In the genomic region with DNA sequence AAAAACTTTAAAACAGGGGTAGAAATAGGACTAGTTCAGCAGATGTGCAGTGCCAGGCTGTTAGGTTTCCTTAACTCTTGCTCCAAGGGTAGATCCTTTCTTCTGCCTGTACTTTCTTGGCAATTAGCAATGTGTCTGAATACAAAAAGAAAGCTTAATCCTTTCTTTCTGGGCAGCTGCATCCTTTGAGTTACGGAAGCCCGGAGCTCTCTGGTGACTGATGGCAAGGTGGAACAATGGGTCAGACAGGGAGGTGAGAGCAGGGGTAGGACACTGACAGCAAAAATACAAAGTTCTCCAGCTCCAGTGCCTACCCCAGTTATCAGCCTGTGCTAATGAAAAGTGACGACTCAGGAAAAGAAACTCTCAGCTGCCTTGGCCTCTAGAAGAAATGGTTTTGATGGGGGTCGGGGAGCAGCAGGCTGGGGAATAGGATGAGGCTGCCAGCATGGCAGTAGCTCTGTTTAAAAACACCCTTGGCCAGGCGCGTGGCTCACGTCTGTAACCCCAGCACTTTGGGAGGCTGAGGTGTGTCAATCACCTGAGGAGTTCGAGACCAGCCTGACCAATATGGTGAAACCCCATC, we compare ENCODE assay signal across 12 cellular contexts. TPM values are rescaled to one million over a fixed set of nuclear protein-coding genes. Genes with fewer than 3 reads are reported as not detected.
DNase-seq lines count a peak whose midpoint lies in the region; ATAC-seq and TF ChIP-seq lines count a peak whose summit lies in the region.
"Had no signal": no experiment of that assay in that cellular context is flagged by ENCODE, and none has a peak within 500 bp of the region (broad histone marks: within the 10 kb centered on the region; RNA-seq: fewer than 3 reads in every experiment).

No MANE protein-coding gene starts in this region.

- H3K27ac ChIP-seq in breast epithelium: peak overlapping the region; percentile 96 to 97

- TF ChIP-seq CTCF in breast epithelium (IDR thresholded peaks at IDR 0.05): no peak
- TF ChIP-seq CTCF in nephron (IDR thresholded peaks at IDR 0.05; ENCODE audit: unreplicated experiment in 3 of 3): no peak

- TF ChIP-seq POLR2A in breast epithelium (IDR thresholded peaks at IDR 0.05): no peak

- DNase-seq in stimulated activated naive CD8-positive, alpha-beta T cell treated with anti-CD3 and anti-CD28 coated beads, Interleukin-15, Interleukin-2, amounts not matched to agents 100 U/mL and 50 U/mL, for 24 hours: no peak
- DNase-seq in breast epithelium (ENCODE audit: low spot score in 2 of 2) (no peak), NCI-H446 (lab: John Stamatoyannopoulos, UW) (no peak), mucosa of gallbladder (ENCODE audit: low spot score) (no peak)
- no peak for DNase-seq in activated T-helper 1 cell treated with anti-CD3 and anti-CD28 coated beads, Interleukin-12 subunit alpha, Interleukin-12 subunit beta, Interleukin-2, Interleukin-4 antibody, amounts not matched to agents 30 ng/mL and 10 ng/mL and 1 ng/mL, durations not matched to agents 14 hours and 24 hours and 36 hours (ENCODE audit: low spot score)
- DNase-seq: AML-193, MG63, NCI-H774, SW 1271 had no signal

- no peaks in the 10 kb centered on the region for H3K36me3 Mint-ChIP-seq in stimulated activated naive CD8-positive, alpha-beta T cell treated with anti-CD3 and anti-CD28 coated beads, Interleukin-15, Interleukin-2, amounts not matched to agents 100 ng/mL and 50 ng/mL, for 24 hours (ENCODE audit: low read depth)
- no peaks in the 10 kb centered on the region for H3K36me3 Mint-ChIP-seq in nephron (ENCODE audit: low read depth)
- no peaks in the 10 kb centered on the region for H3K36me3 Mint-ChIP-seq in activated T-helper 1 cell treated with anti-CD3 and anti-CD28 coated beads, Interleukin-12 subunit alpha, Interleukin-12 subunit beta, Interleukin-2, Interleukin-4 antibody, amounts not matched to agents 30 ng/mL and 10 ng/mL and 1 ng/mL, durations not matched to agents 14 hours and 24 hours and 36 hours (ENCODE audit: low read depth)

- peak overlapping the region; percentile 46 for H3K27ac Mint-ChIP-seq in stimulated activated naive CD8-positive, alpha-beta T cell treated with anti-CD3 and anti-CD28 coated beads, Interleukin-15, Interleukin-2, amounts not matched to agents 100 ng/mL and 50 ng/mL, for 24 hours
- H3K27ac Mint-ChIP-seq in nephron: peak overlapping the region; percentile 91 to 95 (median 92)
- no peak overlapping the region for H3K27ac Mint-ChIP-seq in activated T-helper 1 cell treated with anti-CD3 and anti-CD28 coated beads, Interleukin-12 subunit alpha, Interleukin-12 subunit beta, Interleukin-2, Interleukin-4 antibody, amounts not matched to agents 30 ng/mL and 10 ng/mL and 1 ng/mL, durations not matched to agents 14 hours and 24 hours and 36 hours

- no peaks in the 10 kb centered on the region for H3K9me3 ChIP-seq in breast epithelium
- H3K9me3 ChIP-seq: MG63 had no signal

- H3K4me1 ChIP-seq in breast epithelium: peaks cover 8 to 27% of the 10 kb centered on the region in 2 donors

- no peaks in the 10 kb centered on the region for H3K27me3 Mint-ChIP-seq in stimulated activated naive CD8-positive, alpha-beta T cell treated with anti-CD3 and anti-CD28 coated beads, Interleukin-15, Interleukin-2, amounts not matched to agents 100 ng/mL and 50 ng/mL, for 24 hours
- peaks cover 7% of the 10 kb centered on the region for H3K27me3 Mint-ChIP-seq in nephron (ENCODE audit: low read depth)
- H3K27me3 Mint-ChIP-seq in activated T-helper 1 cell treated with anti-CD3 and anti-CD28 coated beads, Interleukin-12 subunit alpha, Interleukin-12 subunit beta, Interleukin-2, Interleukin-4 antibody, amounts not matched to agents 30 ng/mL and 10 ng/mL and 1 ng/mL, durations not matched to agents 14 hours and 24 hours and 36 hours (ENCODE audit: insufficient read depth): no peaks in the 10 kb centered on the region

- H3K36me3 ChIP-seq in breast epithelium: no peaks in the 10 kb centered on the region
- H3K36me3 ChIP-seq: MG63 had no signal

- no peaks in the 10 kb centered on the region for H3K9me3 Mint-ChIP-seq in stimulated activated naive CD8-positive, alpha-beta T cell treated with anti-CD3 and anti-CD28 coated beads, Interleukin-15, Interleukin-2, amounts not matched to agents 100 ng/mL and 50 ng/mL, for 24 hours
- H3K9me3 Mint-ChIP-seq in nephron: no peaks in the 10 kb centered on the region
- no peaks in the 10 kb centered on the region for H3K9me3 Mint-ChIP-seq in activated T-helper 1 cell treated with anti-CD3 and anti-CD28 coated beads, Interleukin-12 subunit alpha, Interleukin-12 subunit beta, Interleukin-2, Interleukin-4 antibody, amounts not matched to agents 30 ng/mL and 10 ng/mL and 1 ng/mL, durations not matched to agents 14 hours and 24 hours and 36 hours

- peak overlapping the region; percentile 71 for H3K4me3 Mint-ChIP-seq in stimulated activated naive CD8-positive, alpha-beta T cell treated with anti-CD3 and anti-CD28 coated beads, Interleukin-15, Interleukin-2, amounts not matched to agents 100 ng/mL and 50 ng/mL, for 24 hours
- H3K4me3 Mint-ChIP-seq in nephron: peak overlapping the region in 2 of 3 experiments; percentile 30 to 34
- no peak overlapping the region for H3K4me3 Mint-ChIP-seq in activated T-helper 1 cell treated with anti-CD3 and anti-CD28 coated beads, Interleukin-12 subunit alpha, Interleukin-12 subunit beta, Interleukin-2, Interleukin-4 antibody, amounts not matched to agents 30 ng/mL and 10 ng/mL and 1 ng/mL, durations not matched to agents 14 hours and 24 hours and 36 hours

- peaks cover 50% of the 10 kb centered on the region for H3K4me1 Mint-ChIP-seq in stimulated activated naive CD8-positive, alpha-beta T cell treated with anti-CD3 and anti-CD28 coated beads, Interleukin-15, Interleukin-2, amounts not matched to agents 100 ng/mL and 50 ng/mL, for 24 hours (ENCODE audit: low read depth)
- H3K4me1 Mint-ChIP-seq in nephron: peaks cover 65% of the 10 kb centered on the region
- H3K4me1 Mint-ChIP-seq in activated T-helper 1 cell treated with anti-CD3 and anti-CD28 coated beads, Interleukin-12 subunit alpha, Interleukin-12 subunit beta, Interleukin-2, Interleukin-4 antibody, amounts not matched to agents 30 ng/mL and 10 ng/mL and 1 ng/mL, durations not matched to agents 14 hours and 24 hours and 36 hours (ENCODE audit: low read depth): peaks cover 25% of the 10 kb centered on the region

- no peak overlapping the region for H3K4me3 ChIP-seq in breast epithelium
- H3K4me3 ChIP-seq: MG63 had no signal

- H3K27me3 ChIP-seq in breast epithelium: no peaks in the 10 kb centered on the region
- H3K27me3 ChIP-seq: MG63 had no signal

- ATAC-seq in stimulated activated naive CD8-positive, alpha-beta T cell treated with anti-CD3 and anti-CD28 coated beads, Interleukin-15, Interleukin-2, amounts not matched to agents 100 U/mL and 50 U/mL, for 24 hours: no peak
- ATAC-seq in HG02973 (IDR thresholded peaks at IDR 0.05; ENCODE audit: unreplicated experiment): no peak

- intact Hi-C loops in breast epithelium (cut with DNase I; ENCODE audit: low total_unique reads): no loop called here
- intact Hi-C loops in activated T-helper 1 cell treated with anti-CD3 and anti-CD28 coated beads, Interleukin-12 subunit alpha, Interleukin-12 subunit beta, Interleukin-2, Interleukin-4 antibody, amounts not matched to agents 30 ng/mL and 10 ng/mL and 1 ng/mL, durations not matched to agents 14 hours and 24 hours and 36 hours (cut with micrococcal nuclease): no loop called here

RNA-seq across cellular contexts. Expression of a gene that starts 36.7 kb away (rescaled TPM):
- total RNA-seq in breast epithelium: 100 to 1,000 TPM in 1 of 3 donors, 10 to 100 TPM in 2; 12.6 to 145 (median 54.1) TPM
- 134 TPM for total RNA-seq in mucosa of gallbladder
- 29.6 and 35.5 TPM in 2 replicates for total RNA-seq in activated T-helper 1 cell treated with anti-CD3 and anti-CD28 coated beads, Interleukin-12 subunit alpha, Interleukin-12 subunit beta, Interleukin-2, Interleukin-4 antibody, amounts not matched to agents 30 ng/mL and 10 ng/mL and 1 ng/mL, durations not matched to agents 14 hours and 24 hours and 36 hours
